Comparison of ENCODE assay signal across 17 cellular contexts in genomic region chr3:9214599-9214998, GRCh38. TPM values are rescaled to one million over a fixed set of nuclear protein-coding genes. Genes with fewer than 3 reads are reported as not detected.
DNase-seq lines count a peak whose midpoint lies in the region; ATAC-seq and TF ChIP-seq lines count a peak whose summit lies in the region.
"Had no signal": no experiment of that assay in that cellular context is flagged by ENCODE, and none has a peak within 500 bp of the region (broad histone marks: within the 10 kb centered on the region; RNA-seq: fewer than 3 reads in every experiment).

No MANE protein-coding gene starts in this region.

- H2AK5ac ChIP-seq in H9 (ENCODE audit: insufficient read length, low read length): no peak overlapping the region

- H3K27ac ChIP-seq in ACC112 (ENCODE audit: low read depth, low read length) (peak overlapping the region; percentile 17; the same call in 1 of the 2 replicates), HCT116 (ENCODE audit: low read depth, low read length) (no peak overlapping the region), tibial nerve (peak overlapping the region in 1 of 4 donors; percentile 11), H9 (ENCODE audit: insufficient read length, low read depth, low read length) (no peak overlapping the region)

- H3K9me3 ChIP-seq in HCT116 (ENCODE audit: control insufficient read depth in 1 of 2, insufficient read depth in 1 of 2, low read depth in 1 of 2, low read length in 2 of 2) (no peaks in the 10 kb centered on the region), tibial nerve (no peaks in the 10 kb centered on the region), H9 (ENCODE audit: control insufficient read depth, low read depth, low read length) (no peaks in the 10 kb centered on the region)

- H2BK120ac ChIP-seq in H9 (ENCODE audit: low read depth, low read length, poor library complexity, severe bottlenecking): no peak overlapping the region

- no peak overlapping the region for H3K9ac ChIP-seq in HCT116 (ENCODE audit: low read length)
- H3K9ac ChIP-seq in H9 (ENCODE audit: extremely low read depth, insufficient read length, low read length): no peak overlapping the region

- H3K4me1 Mint-ChIP-seq in H9: peaks cover 3 to 20% of the 10 kb centered on the region in 2 experiments; a peak in 3 of 4 replicates
- H3K4me1 Mint-ChIP-seq: stimulated activated memory B cell treated with anti-CD40 and anti-IgM and Interleukin-4, amounts not matched to agents 10 μg/mL and 1 μg/mL and 100 μg/mL, for 72 hours had no signal

- TF ChIP-seq POLR2A in HCT116 (IDR thresholded peaks at IDR 0.05; ENCODE audit: borderline replicate concordance, extremely low read depth, insufficient read depth, insufficient read length): no peak
- no peak for TF ChIP-seq POLR2A in tibial nerve (IDR thresholded peaks at IDR 0.05)

- H3K27me3 ChIP-seq in ACC112 (ENCODE audit: insufficient read depth, low read length) (no peaks in the 10 kb centered on the region), HCT116 (ENCODE audit: insufficient read depth, low read length) (no peaks in the 10 kb centered on the region), kidney epithelial cell (ENCODE audit: control insufficient read depth, insufficient read depth, low read length) (no peaks in the 10 kb centered on the region), tibial nerve (no peaks in the 10 kb centered on the region), H9 (ENCODE audit: insufficient read depth, low read length) (no peaks in the 10 kb centered on the region)

- no peaks in the 10 kb centered on the region for H3K36me3 ChIP-seq in ACC112 (ENCODE audit: insufficient read depth, low read length)
- H3K36me3 ChIP-seq in HCT116 (ENCODE audit: control insufficient read depth in 1 of 2, insufficient read depth in 2 of 2, low read length in 2 of 2): no peaks in the 10 kb centered on the region
- H3K36me3 ChIP-seq in kidney epithelial cell (ENCODE audit: control insufficient read depth, insufficient read depth, low read length): no peaks in the 10 kb centered on the region
- H3K36me3 ChIP-seq in tibial nerve: no peaks in the 10 kb centered on the region

- no TSS peak for BruUV-seq in HCT116 (replicated peaks; lab: Mats Ljungman, UMichigan)

- TF ChIP-seq CTCF in HCT116 (IDR thresholded peaks at IDR 0.05 in 2 of 3, conservative IDR thresholded peaks at IDR 0.05 in 1 of 3; ENCODE audit: borderline replicate concordance in 1 of 3, insufficient read depth in 1 of 3, low read depth in 2 of 3, low read length in 2 of 3) (no peak), kidney epithelial cell (IDR thresholded peaks at IDR 0.05; ENCODE audit: insufficient read depth, low read length, poor library complexity, severe bottlenecking) (no peak), tibial nerve (IDR thresholded peaks at IDR 0.05) (no peak), H9 (conservative IDR thresholded peaks at IDR 0.05) (no peak)

- no peak overlapping the region for H3K27ac Mint-ChIP-seq in H9
- H3K27ac Mint-ChIP-seq: activated CD4-positive, alpha-beta memory T cell treated with anti-CD3 and anti-CD28 coated beads for 36 hours; stimulated activated memory B cell treated with anti-CD40 and anti-IgM and Interleukin-4, amounts not matched to agents 10 μg/mL and 1 μg/mL and 100 μg/mL, for 72 hours had no signal

- RAD21 ChIA-PET in HCT116 (lab: Charles Lee; ENCODE audit: low non-redundant PET in 1 of 2, low total read pairs in 2 of 2, uncharacterized antibody in 2 of 2, unreplicated experiment in 2 of 2): no interaction called here

- H3K18ac ChIP-seq in H9 (ENCODE audit: insufficient read length, low read depth, low read length): no peak overlapping the region

- no peak overlapping the region for H3K56ac ChIP-seq in H9 (ENCODE audit: insufficient read length, low read depth, low read length)

- no peak overlapping the region for H3K14ac ChIP-seq in H9 (ENCODE audit: insufficient read depth, low read length)

- no peaks in the 10 kb centered on the region for H3K23me2 ChIP-seq in H9 (ENCODE audit: insufficient read length, low read depth, low read length, poor library complexity, severe bottlenecking)

- no peak overlapping the region for H2BK12ac ChIP-seq in H9 (ENCODE audit: insufficient read length, low read depth, low read length)

- H3K27me3 Mint-ChIP-seq in H9 (ENCODE audit: low read depth): no peaks in the 10 kb centered on the region; the same call in 1 of the 2 replicates
- H3K27me3 Mint-ChIP-seq: activated CD4-positive, alpha-beta memory T cell treated with anti-CD3 and anti-CD28 coated beads for 36 hours; stimulated activated memory B cell treated with anti-CD40 and anti-IgM and Interleukin-4, amounts not matched to agents 10 μg/mL and 1 μg/mL and 100 μg/mL, for 72 hours had no signal

- H3K4me3 ChIP-seq in ACC112 (ENCODE audit: low read depth, low read length) (0 out of 2 replicates have a peak overlapping the region, but pooled peaks have one; percentile 32), HCT116 (replicated peaks in 1 of 2; ENCODE audit: low read depth in 1 of 2, low read length in 2 of 2) (no peak overlapping the region), kidney epithelial cell (ENCODE audit: low read depth, low read length) (no peak overlapping the region), tibial nerve (no peak overlapping the region)
- H3K4me3 ChIP-seq: lung had no signal

- H3K23ac ChIP-seq in H9 (ENCODE audit: insufficient read length, low read depth, low read length): no peak overlapping the region

- H3K79me1 ChIP-seq in H9 (ENCODE audit: insufficient read depth, low read depth, low read length, poor library complexity, severe bottlenecking): no peaks in the 10 kb centered on the region

- H2AFZ ChIP-seq in ACC112 (ENCODE audit: low read length, unreplicated experiment) (peak overlapping the region; percentile 44), HCT116 (ENCODE audit: low read depth, low read length, poor library complexity, severe bottlenecking) (no peak overlapping the region), H9 (ENCODE audit: low read length) (no peak overlapping the region)

- H4K5ac ChIP-seq in H9 (ENCODE audit: insufficient read length, low read depth, low read length): no peak overlapping the region

- no peak overlapping the region for H3K4ac ChIP-seq in H9 (ENCODE audit: low read depth, low read length)

- no peak for TF ChIP-seq EP300 in tibial nerve (IDR thresholded peaks at IDR 0.05)

- H2BK20ac ChIP-seq in H9 (ENCODE audit: low read depth, low read length, poor library complexity, severe bottlenecking): no peak overlapping the region

- H3T11ph ChIP-seq in H9 (ENCODE audit: low read length): no peak overlapping the region

- H4K91ac ChIP-seq in H9 (ENCODE audit: insufficient read length, low read depth, low read length): no peak overlapping the region

- H2BK5ac ChIP-seq in H9 (ENCODE audit: insufficient read length, low read length): no peak overlapping the region

- no peak for ATAC-seq in HCT116
- ATAC-seq in GM19035 (IDR thresholded peaks at IDR 0.05; ENCODE audit: unreplicated experiment): no peak
- ATAC-seq: stimulated activated memory B cell treated with anti-CD40 and anti-IgM and Interleukin-4, amounts not matched to agents 10 μg/mL and 1 μg/mL and 100 μg/mL, for 72 hours had no signal

- peaks cover 15% of the 10 kb centered on the region for H3K4me1 ChIP-seq in ACC112 (ENCODE audit: control insufficient read depth, insufficient read depth, low read length, unreplicated experiment)
- H3K4me1 ChIP-seq in HCT116 (ENCODE audit: control insufficient read depth in 1 of 2, insufficient read depth in 2 of 2, low read length in 2 of 2): peaks cover 0 to 7% of the 10 kb centered on the region in 2 experiments; a peak in 1 of 4 replicates
- H3K4me1 ChIP-seq in tibial nerve: peaks cover 0 to 7% (median 0%) of the 10 kb centered on the region in 4 donors
- H3K4me1 ChIP-seq in H9 (ENCODE audit: insufficient read depth, low read length): peaks cover 3% of the 10 kb centered on the region; the same call in 1 of the 2 replicates

- H3K79me2 ChIP-seq in ACC112 (ENCODE audit: control insufficient read depth, insufficient read depth, low read length, unreplicated experiment) (no peaks in the 10 kb centered on the region), HCT116 (ENCODE audit: insufficient read depth, low read length) (no peaks in the 10 kb centered on the region), H9 (ENCODE audit: insufficient read depth, low read length) (no peaks in the 10 kb centered on the region)

- WGBS in tibial nerve, 2 donors: 25 to 33% methylated on average over 2 of the region's 2 CpGs
- no CpG with 5 or more reads among the region's 2 CpGs for WGBS in H9 (ENCODE audit: extremely low coverage, insufficient read length, low lambda C conversion rate)

- POLR2A ChIA-PET in HCT116 (lab: Charles Lee): no interaction called here

- H3K4me3 Mint-ChIP-seq in H9: no peak overlapping the region
- H3K4me3 Mint-ChIP-seq: activated CD4-positive, alpha-beta memory T cell treated with anti-CD3 and anti-CD28 coated beads for 36 hours; stimulated activated memory B cell treated with anti-CD40 and anti-IgM and Interleukin-4, amounts not matched to agents 10 μg/mL and 1 μg/mL and 100 μg/mL, for 72 hours had no signal

- no peak for DNase-seq in HCT116 (ENCODE audit: low read depth, low spot score)
- peak; percentile 80 for DNase-seq in astrocyte of the hippocampus (ENCODE audit: low read depth, low spot score)
- peak; percentile 38 for DNase-seq in kidney epithelial cell (ENCODE audit: low read depth)
- no peak for DNase-seq in stimulated activated naive CD4-positive, alpha-beta T cell treated with Interleukin-2 at 50 U/mL for 16 hours (lab: John Stamatoyannopoulos, UW)
- no peak for DNase-seq in tibial nerve (ENCODE audit: low spot score in 2 of 2)
- no peak for DNase-seq in H9
- DNase-seq: activated CD4-positive, alpha-beta memory T cell treated with anti-CD3 and anti-CD28 coated beads for 36 hours; AML-193; dermis blood vessel endothelial cell; glutamatergic neuron; posterior cingulate gyrus; stimulated activated CD4-positive, alpha-beta T cell treated with anti-CD3 and anti-CD28 coated beads, Interleukin-2, amount 100 ng/mL, for 24 hours; T-helper 9 cell had no signal

- H3K36me3 Mint-ChIP-seq in H9 (ENCODE audit: insufficient read depth in 1 of 3, low read depth in 3 of 3): no peaks in the 10 kb centered on the region
- H3K36me3 Mint-ChIP-seq: activated CD4-positive, alpha-beta memory T cell treated with anti-CD3 and anti-CD28 coated beads for 36 hours; stimulated activated memory B cell treated with anti-CD40 and anti-IgM and Interleukin-4, amounts not matched to agents 10 μg/mL and 1 μg/mL and 100 μg/mL, for 72 hours had no signal

- TF ChIP-seq RAD21 in HCT116 (IDR thresholded peaks at IDR 0.05; ENCODE audit: low read depth): no peak

- no peaks in the 10 kb centered on the region for H4K20me1 ChIP-seq in HCT116 (ENCODE audit: insufficient read depth)
- no peaks in the 10 kb centered on the region for H4K20me1 ChIP-seq in H9 (ENCODE audit: control insufficient read depth, insufficient read depth, insufficient read length)

- H3K4me2 ChIP-seq in HCT116 (ENCODE audit: low read length) (no peak overlapping the region), H9 (ENCODE audit: insufficient read depth, insufficient read length, low read length) (no peak overlapping the region)

- no peak overlapping the region for H4K8ac ChIP-seq in H9 (replicated peaks; ENCODE audit: insufficient read length, low read depth, low read length)

- H3K9me2 ChIP-seq in HCT116 (ENCODE audit: insufficient read depth): no peaks in the 10 kb centered on the region

- CTCF ChIA-PET in HCT116 (lab: Charles Lee): no interaction called here

- H3K9me3 Mint-ChIP-seq in H9: no peaks in the 10 kb centered on the region
- H3K9me3 Mint-ChIP-seq: activated CD4-positive, alpha-beta memory T cell treated with anti-CD3 and anti-CD28 coated beads for 36 hours had no signal

- intact Hi-C loops in HCT116 (cut with micrococcal nuclease): no loop called here

- no peak overlapping the region for H2BK15ac ChIP-seq in H9 (ENCODE audit: low read depth, low read length)

RNA-seq across cellular contexts. Expression of gene SRGAP3, which starts 34.8 kb away (rescaled TPM):
- 8.3 TPM for total RNA-seq in HCT116 (2021; ENCODE audit: unreplicated experiment)
- polyA plus RNA-seq in HCT116 (2012): 4.6 and 5.2 TPM in 2 replicates
- total RNA-seq in kidney epithelial cell: 2.7 and 4.9 TPM in 2 replicates
- total RNA-seq in tibial nerve: 10 to 100 TPM; 11.7 to 18.0 (median 15.1) TPM
- 2.6 and 3.4 TPM in 2 replicates for total RNA-seq in H9 (2021)

Comparison
In these comparisons a context has a peak if more than half of its experiments do, and no peak if none do; other contexts are left out.
1. DNase-seq: peak in astrocyte of the hippocampus (single experiment) and kidney epithelial cell (single experiment); none in HCT116 (single experiment), stimulated activated naive CD4-positive, alpha-beta T cell treated with Interleukin-2 at 50 U/mL for 16 hours (single experiment), tibial nerve (0 of 2) and H9 (single experiment).